8 cellular contexts compared by ENCODE assay signal in the genomic region with DNA sequence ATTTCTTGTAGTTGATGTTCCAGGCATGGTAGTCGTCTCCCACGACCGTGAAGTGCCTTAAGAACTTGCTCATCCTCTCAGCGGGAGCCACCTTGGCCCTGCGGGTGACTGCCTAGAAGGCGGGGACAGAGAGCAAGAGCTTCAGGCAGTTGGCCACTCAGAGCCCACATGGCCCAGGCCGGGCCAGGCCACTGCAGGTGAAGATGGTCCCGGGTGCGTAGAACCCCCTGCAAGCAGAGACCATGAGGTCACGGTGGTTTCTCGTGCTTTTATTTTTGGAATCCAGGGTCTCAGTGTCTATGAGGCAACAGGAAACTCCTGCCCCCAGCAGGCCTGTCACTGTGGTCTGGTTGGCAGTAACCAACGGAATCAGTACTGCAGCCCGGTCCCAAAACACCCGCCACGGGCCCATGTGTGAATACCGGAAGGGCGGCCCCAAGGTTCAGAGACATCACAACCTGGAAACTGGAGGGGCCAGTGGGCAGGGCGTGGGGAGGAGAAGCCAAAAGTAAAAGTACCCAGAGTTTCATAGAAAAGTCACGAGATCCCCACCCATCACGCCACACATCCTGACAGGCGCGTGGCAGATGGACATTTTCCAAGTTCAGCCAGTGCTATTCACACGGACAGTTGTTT. TPM values are rescaled to one million over a fixed set of nuclear protein-coding genes. Genes with fewer than 3 reads are reported as not detected.
DNase-seq lines count a peak whose midpoint lies in the region; ATAC-seq and TF ChIP-seq lines count a peak whose summit lies in the region.

No MANE protein-coding gene starts in this region.

- peak; percentile 14 for DNase-seq in stimulated activated naive CD4-positive, alpha-beta T cell treated with Interleukin-2 at 50 U/mL for 16 hours (lab: John Stamatoyannopoulos, UW)
- DNase-seq in stimulated activated naive CD4-positive, alpha-beta T cell (lab: John Stamatoyannopoulos, UW), result no peak
- peak; percentile 48 for DNase-seq in activated CD8-positive, alpha-beta memory T cell treated with anti-CD3 and anti-CD28 coated beads, Interleukin-2, amount 50 U/mL, for 4 hours
- DNase-seq in osteoblast (ENCODE audit: insufficient read length, low spot score, missing footprints) (no peak), posterior cingulate gyrus (no peak), globus pallidus (ENCODE audit: low spot score) (no peak), NCI-H1436 treated with DMSO at 0.1 percent for 48 hours (lab: John Stamatoyannopoulos, UW) (no peak)

- no peaks in the 10 kb centered on the region for H3K79me2 ChIP-seq in osteoblast (ENCODE audit: insufficient read depth, low read length)

- no peak for TF ChIP-seq CTCF in osteoblast (IDR thresholded peaks at IDR 0.05; ENCODE audit: extremely low read depth, low read depth, low read length)

- no peaks in the 10 kb centered on the region for H3K4me1 ChIP-seq in osteoblast (ENCODE audit: insufficient read depth, low read length)

- H3K27me3 ChIP-seq in osteoblast (ENCODE audit: insufficient read depth, low read length), result no peaks in the 10 kb centered on the region

- peak overlapping the region; percentile 28 for H3K4me2 ChIP-seq in osteoblast (ENCODE audit: insufficient read depth, low read length)

- ATAC-seq in HG03280 (IDR thresholded peaks at IDR 0.05; ENCODE audit: unreplicated experiment), result peak; percentile 84

- peak overlapping the region; percentile 2 for H2AFZ ChIP-seq in osteoblast (ENCODE audit: low read length)

- H3K4me3 ChIP-seq in osteoblast (ENCODE audit: insufficient read depth, low read length), result no peak overlapping the region

- no peaks in the 10 kb centered on the region for H3K9me3 ChIP-seq in osteoblast (ENCODE audit: low read depth, low read length)

- H3K27ac ChIP-seq in osteoblast (ENCODE audit: low read depth, low read length), result no peak overlapping the region

- H3K36me3 ChIP-seq in osteoblast (ENCODE audit: insufficient read depth, low read length), result no peaks in the 10 kb centered on the region

- intact Hi-C loops in posterior cingulate gyrus (cut with DNase I), result no loop called here

- H4K20me1 ChIP-seq in osteoblast (ENCODE audit: insufficient read depth, low read length), result no peaks in the 10 kb centered on the region

RNA-seq across cellular contexts. Expression of gene HVCN1, which starts 27.5 kb away (rescaled TPM):
- total RNA-seq in osteoblast, result 2.1 and 2.9 TPM in 2 replicates

RNA-seq across cellular contexts. Expression of gene TCTN1, which starts 47.5 kb away (rescaled TPM):
- total RNA-seq in osteoblast, result 45.2 and 61.9 TPM in 2 replicates

Comparison
In these comparisons a context has a peak if more than half of its experiments do, and no peak if none do; other contexts are left out.
1. DNase-seq: peak in stimulated activated naive CD4-positive, alpha-beta T cell treated with Interleukin-2 at 50 U/mL for 16 hours (single experiment) and activated CD8-positive, alpha-beta memory T cell treated with anti-CD3 and anti-CD28 coated beads, Interleukin-2, amount 50 U/mL, for 4 hours (single experiment); none in stimulated activated naive CD4-positive, alpha-beta T cell (0 of 6), osteoblast (single experiment), posterior cingulate gyrus (0 of 10), globus pallidus (single experiment) and NCI-H1436 treated with DMSO at 0.1 percent for 48 hours (single experiment).